1 cellular context compared by ENCODE assay signal in the genomic region with DNA sequence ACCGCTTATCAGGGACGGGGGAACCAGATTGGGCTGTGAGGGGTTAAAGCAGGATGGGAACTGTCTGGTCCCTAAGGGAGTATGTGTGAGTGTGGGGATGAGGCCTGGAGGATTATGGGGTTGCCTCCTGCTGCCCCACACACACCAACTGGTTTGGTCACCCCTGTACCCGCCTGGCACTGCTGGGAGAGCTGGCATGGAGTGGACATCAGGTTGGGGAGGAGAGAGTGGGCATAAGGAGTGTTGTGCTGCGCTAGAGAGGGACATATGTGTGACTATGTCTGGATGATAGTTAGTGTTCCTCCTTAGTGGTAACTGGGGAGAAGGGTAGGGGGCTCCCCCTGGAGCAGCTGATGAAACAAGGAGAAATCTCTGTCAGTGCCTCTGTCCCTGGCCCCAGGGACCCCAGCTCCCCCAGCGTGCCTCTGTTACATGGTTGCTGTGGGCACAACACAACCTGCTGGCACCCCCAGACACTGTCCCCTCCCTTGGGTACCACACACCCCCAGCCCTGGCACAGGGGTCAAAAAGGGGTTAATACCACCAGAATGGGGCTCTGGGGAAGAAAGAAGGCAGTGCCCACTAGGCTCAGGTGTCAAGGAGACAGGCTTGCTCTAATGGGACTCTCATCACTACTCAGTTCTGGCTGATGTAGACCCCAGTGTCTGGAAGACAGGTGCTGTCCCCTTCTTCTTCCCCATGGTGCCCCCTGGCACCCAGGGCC.
A peak's percentile ranks its signal among the peaks of the same experiment; 100 is the strongest.
TF ChIP-seq lines count a peak whose summit lies in the region.

No MANE protein-coding gene starts in this region.

TF ChIP-seq in K562, 482 proteins besides CTCF, POLR2A, EP300 and RAD21 (continued from another document):
- TF ChIP-seq, protein P1, sequence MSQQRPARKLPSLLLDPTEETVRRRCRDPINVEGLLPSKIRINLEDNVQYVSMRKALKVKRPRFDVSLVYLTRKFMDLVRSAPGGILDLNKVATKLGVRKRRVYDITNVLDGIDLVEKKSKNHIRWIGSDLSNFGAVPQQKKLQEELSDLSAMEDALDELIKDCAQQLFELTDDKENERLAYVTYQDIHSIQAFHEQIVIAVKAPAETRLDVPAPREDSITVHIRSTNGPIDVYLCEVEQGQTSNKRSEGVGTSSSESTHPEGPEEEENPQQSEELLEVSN (IDR thresholded peaks at IDR 0.05; ENCODE audit: borderline replicate concordance in 1 of 2, extremely low read depth in 1 of 2, insufficient read depth in 1 of 2, insufficient read length in 1 of 2, low read depth in 1 of 2, low read length in 1 of 2, poor library complexity in 1 of 2, severe bottlenecking in 1 of 2), result no peak
- 0 out of 2 replicates have a peak, but pooled peaks have one; percentile 48 for TF ChIP-seq BACH1 (tag; IDR thresholded peaks at IDR 0.05)
- peak; percentile 78; the same call in 1 of the 2 replicates for TF ChIP-seq NFRKB (IDR thresholded peaks at IDR 0.05; ENCODE audit: low read depth)
- no peak for TF ChIP-seq TCF7L2 (IDR thresholded peaks at IDR 0.05; ENCODE audit: low read depth, low read length)
- TF ChIP-seq BCOR (IDR thresholded peaks at IDR 0.05), result no peak
- TF ChIP-seq, protein P2, sequence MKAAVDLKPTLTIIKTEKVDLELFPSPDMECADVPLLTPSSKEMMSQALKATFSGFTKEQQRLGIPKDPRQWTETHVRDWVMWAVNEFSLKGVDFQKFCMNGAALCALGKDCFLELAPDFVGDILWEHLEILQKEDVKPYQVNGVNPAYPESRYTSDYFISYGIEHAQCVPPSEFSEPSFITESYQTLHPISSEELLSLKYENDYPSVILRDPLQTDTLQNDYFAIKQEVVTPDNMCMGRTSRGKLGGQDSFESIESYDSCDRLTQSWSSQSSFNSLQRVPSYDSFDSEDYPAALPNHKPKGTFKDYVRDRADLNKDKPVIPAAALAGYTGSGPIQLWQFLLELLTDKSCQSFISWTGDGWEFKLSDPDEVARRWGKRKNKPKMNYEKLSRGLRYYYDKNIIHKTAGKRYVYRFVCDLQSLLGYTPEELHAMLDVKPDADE (conservative IDR thresholded peaks at IDR 0.05; ENCODE audit: control insufficient read depth, low read depth, low read length), result 0 out of 2 replicates have a peak, but pooled peaks have one; percentile 14
- 0 out of 4 replicates have a peak, but pooled peaks of 1 of the 2 experiments have one; percentile 30 for TF ChIP-seq ARNT (IDR thresholded peaks at IDR 0.05)
- TF ChIP-seq, protein P3, sequence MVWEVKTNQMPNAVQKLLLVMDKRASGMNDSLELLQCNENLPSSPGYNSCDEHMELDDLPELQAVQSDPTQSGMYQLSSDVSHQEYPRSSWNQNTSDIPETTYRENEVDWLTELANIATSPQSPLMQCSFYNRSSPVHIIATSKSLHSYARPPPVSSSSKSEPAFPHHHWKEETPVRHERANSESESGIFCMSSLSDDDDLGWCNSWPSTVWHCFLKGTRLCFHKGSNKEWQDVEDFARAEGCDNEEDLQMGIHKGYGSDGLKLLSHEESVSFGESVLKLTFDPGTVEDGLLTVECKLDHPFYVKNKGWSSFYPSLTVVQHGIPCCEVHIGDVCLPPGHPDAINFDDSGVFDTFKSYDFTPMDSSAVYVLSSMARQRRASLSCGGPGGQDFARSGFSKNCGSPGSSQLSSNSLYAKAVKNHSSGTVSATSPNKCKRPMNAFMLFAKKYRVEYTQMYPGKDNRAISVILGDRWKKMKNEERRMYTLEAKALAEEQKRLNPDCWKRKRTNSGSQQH (CRISPR knock-in tag; IDR thresholded peaks at IDR 0.05), result peak; percentile 77; the same call in 1 of the 2 replicates
- TF ChIP-seq, protein P4, sequence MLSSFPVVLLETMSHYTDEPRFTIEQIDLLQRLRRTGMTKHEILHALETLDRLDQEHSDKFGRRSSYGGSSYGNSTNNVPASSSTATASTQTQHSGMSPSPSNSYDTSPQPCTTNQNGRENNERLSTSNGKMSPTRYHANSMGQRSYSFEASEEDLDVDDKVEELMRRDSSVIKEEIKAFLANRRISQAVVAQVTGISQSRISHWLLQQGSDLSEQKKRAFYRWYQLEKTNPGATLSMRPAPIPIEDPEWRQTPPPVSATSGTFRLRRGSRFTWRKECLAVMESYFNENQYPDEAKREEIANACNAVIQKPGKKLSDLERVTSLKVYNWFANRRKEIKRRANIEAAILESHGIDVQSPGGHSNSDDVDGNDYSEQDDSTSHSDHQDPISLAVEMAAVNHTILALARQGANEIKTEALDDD (IDR thresholded peaks at IDR 0.05), result 0 out of 2 replicates have a peak, but pooled peaks have one; percentile 10
- TF ChIP-seq MTA1 (IDR thresholded peaks at IDR 0.05; ENCODE audit: borderline replicate concordance), result peak; percentile 44; the same call in 1 of the 2 replicates
- TF ChIP-seq ARHGAP35 (IDR thresholded peaks at IDR 0.05; ENCODE audit: partially characterized antibody), result no peak
- TF ChIP-seq HDAC1 (IDR thresholded peaks at IDR 0.05), result peak in 1 of 2 experiments; percentile 47; a peak in 1 of 4 replicates
- TF ChIP-seq, protein P5, sequence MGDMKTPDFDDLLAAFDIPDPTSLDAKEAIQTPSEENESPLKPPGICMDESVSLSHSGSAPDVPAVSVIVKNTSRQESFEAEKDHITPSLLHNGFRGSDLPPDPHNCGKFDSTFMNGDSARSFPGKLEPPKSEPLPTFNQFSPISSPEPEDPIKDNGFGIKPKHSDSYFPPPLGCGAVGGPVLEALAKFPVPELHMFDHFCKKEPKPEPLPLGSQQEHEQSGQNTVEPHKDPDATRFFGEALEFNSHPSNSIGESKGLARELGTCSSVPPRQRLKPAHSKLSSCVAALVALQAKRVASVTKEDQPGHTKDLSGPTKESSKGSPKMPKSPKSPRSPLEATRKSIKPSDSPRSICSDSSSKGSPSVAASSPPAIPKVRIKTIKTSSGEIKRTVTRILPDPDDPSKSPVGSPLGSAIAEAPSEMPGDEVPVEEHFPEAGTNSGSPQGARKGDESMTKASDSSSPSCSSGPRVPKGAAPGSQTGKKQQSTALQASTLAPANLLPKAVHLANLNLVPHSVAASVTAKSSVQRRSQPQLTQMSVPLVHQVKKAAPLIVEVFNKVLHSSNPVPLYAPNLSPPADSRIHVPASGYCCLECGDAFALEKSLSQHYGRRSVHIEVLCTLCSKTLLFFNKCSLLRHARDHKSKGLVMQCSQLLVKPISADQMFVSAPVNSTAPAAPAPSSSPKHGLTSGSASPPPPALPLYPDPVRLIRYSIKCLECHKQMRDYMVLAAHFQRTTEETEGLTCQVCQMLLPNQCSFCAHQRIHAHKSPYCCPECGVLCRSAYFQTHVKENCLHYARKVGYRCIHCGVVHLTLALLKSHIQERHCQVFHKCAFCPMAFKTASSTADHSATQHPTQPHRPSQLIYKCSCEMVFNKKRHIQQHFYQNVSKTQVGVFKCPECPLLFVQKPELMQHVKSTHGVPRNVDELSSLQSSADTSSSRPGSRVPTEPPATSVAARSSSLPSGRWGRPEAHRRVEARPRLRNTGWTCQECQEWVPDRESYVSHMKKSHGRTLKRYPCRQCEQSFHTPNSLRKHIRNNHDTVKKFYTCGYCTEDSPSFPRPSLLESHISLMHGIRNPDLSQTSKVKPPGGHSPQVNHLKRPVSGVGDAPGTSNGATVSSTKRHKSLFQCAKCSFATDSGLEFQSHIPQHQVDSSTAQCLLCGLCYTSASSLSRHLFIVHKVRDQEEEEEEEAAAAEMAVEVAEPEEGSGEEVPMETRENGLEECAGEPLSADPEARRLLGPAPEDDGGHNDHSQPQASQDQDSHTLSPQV (IDR thresholded peaks at IDR 0.05), result 0 out of 2 replicates have a peak, but pooled peaks have one; percentile 31
- peak; percentile 64; the same call in 1 of the 2 replicates for TF ChIP-seq SMAD4 (CRISPR knock-in tag; conservative IDR thresholded peaks at IDR 0.05)
- TF ChIP-seq ZNF282 (CRISPR knock-in tag; IDR thresholded peaks at IDR 0.05), result no peak
- TF ChIP-seq PYGO2 (tag; IDR thresholded peaks at IDR 0.05), result 0 out of 2 replicates have a peak, but pooled peaks have one; percentile 18
- TF ChIP-seq, protein P6, sequence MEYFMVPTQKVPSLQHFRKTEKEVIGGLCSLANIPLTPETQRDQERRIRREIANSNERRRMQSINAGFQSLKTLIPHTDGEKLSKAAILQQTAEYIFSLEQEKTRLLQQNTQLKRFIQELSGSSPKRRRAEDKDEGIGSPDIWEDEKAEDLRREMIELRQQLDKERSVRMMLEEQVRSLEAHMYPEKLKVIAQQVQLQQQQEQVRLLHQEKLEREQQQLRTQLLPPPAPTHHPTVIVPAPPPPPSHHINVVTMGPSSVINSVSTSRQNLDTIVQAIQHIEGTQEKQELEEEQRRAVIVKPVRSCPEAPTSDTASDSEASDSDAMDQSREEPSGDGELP (CRISPR knock-in tag; IDR thresholded peaks at IDR 0.05; ENCODE audit: borderline replicate concordance), result no peak
- TF ChIP-seq, protein P7, sequence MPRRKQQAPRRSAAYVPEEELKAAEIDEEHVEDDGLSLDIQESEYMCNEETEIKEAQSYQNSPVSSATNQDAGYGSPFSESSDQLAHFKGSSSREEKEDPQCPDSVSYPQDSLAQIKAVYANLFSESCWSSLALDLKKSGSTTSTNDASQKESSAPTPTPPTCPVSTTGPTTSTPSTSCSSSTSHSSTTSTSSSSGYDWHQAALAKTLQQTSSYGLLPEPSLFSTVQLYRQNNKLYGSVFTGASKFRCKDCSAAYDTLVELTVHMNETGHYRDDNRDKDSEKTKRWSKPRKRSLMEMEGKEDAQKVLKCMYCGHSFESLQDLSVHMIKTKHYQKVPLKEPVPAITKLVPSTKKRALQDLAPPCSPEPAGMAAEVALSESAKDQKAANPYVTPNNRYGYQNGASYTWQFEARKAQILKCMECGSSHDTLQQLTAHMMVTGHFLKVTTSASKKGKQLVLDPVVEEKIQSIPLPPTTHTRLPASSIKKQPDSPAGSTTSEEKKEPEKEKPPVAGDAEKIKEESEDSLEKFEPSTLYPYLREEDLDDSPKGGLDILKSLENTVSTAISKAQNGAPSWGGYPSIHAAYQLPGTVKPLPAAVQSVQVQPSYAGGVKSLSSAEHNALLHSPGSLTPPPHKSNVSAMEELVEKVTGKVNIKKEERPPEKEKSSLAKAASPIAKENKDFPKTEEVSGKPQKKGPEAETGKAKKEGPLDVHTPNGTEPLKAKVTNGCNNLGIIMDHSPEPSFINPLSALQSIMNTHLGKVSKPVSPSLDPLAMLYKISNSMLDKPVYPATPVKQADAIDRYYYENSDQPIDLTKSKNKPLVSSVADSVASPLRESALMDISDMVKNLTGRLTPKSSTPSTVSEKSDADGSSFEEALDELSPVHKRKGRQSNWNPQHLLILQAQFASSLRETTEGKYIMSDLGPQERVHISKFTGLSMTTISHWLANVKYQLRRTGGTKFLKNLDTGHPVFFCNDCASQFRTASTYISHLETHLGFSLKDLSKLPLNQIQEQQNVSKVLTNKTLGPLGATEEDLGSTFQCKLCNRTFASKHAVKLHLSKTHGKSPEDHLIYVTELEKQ (CRISPR knock-in tag; IDR thresholded peaks at IDR 0.05), result 0 out of 2 replicates have a peak, but pooled peaks have one; percentile 28
- 0 out of 2 replicates have a peak, but pooled peaks have one; percentile 54 for TF ChIP-seq HDGF (IDR thresholded peaks at IDR 0.05)
- peak; percentile 49; the same call in 1 of the 2 replicates for TF ChIP-seq SMARCA4 (IDR thresholded peaks at IDR 0.05)
